In genomic region chr16:84704253-84704652, GRCh38 we compare ENCODE assay signal across 27 cellular contexts. TPM values are rescaled to one million over a fixed set of nuclear protein-coding genes. Genes with fewer than 3 reads are reported as not detected.
DNase-seq lines count a peak whose midpoint lies in the region; ATAC-seq and TF ChIP-seq lines count a peak whose summit lies in the region.
"Had no signal": no experiment of that assay in that cellular context is flagged by ENCODE, and none has a peak within 500 bp of the region (broad histone marks: within the 10 kb centered on the region; RNA-seq: fewer than 3 reads in every experiment).

No MANE protein-coding gene starts in this region.

- intact Hi-C loops in Right ventricle myocardium superior (cut with DNase I), result no loop called here
- intact Hi-C loops in left cardiac atrium (cut with DNase I), result no loop called here
- intact Hi-C loops in right lobe of liver (cut with DNase I), result no loop called here
- intact Hi-C loops in body of pancreas (cut with DNase I), result no loop called here

- H3K4me3 Mint-ChIP-seq in WTC11, result no peak overlapping the region
- H3K4me3 Mint-ChIP-seq: T-helper 17 cell had no signal

- CTCF ChIA-PET in WTC11 (lab: Charles Lee), result interaction anchor here (1.1 to 1.2 kb wide), 2 partner anchors 21 to 34 kb away, joined by 4 to 7 read pairs; no protein-coding TSS in a partner anchor

- no peak for DNase-seq in Right ventricle myocardium superior
- DNase-seq in left cardiac atrium, result no peak
- DNase-seq in WTC11 (ENCODE audit: low spot score), result no peak
- DNase-seq in right lobe of liver, result no peak
- DNase-seq in body of pancreas, result no peak
- DNase-seq in putamen (ENCODE audit: low spot score), result no peak
- DNase-seq: activated CD4-positive, alpha-beta T cell treated with anti-CD3 and anti-CD28 coated beads for 4 hours; activated naive CD4-positive, alpha-beta T cell treated with Interleukin-2 at 50 U/mL for 16 hours; activated T-cell treated with anti-CD3 and anti-CD28 coated beads, Interleukin-2, amount 50 U/mL, for 1 hour; caudate nucleus; foreskin fibroblast; GDM1; HCEC 1CT; head of caudate nucleus; KBM-7; NCI-H1417 treated with DMSO at 0.1 percent for 48 hours; NCI-H446; OCI-M1; stimulated activated naive CD8-positive, alpha-beta T cell treated with anti-CD3 and anti-CD28 coated beads, Interleukin-15, Interleukin-2, amounts not matched to agents 100 U/mL and 50 U/mL, for 24 hours; T-helper 17 cell; testis had no signal

- H3K4me1 ChIP-seq in right lobe of liver, result peaks cover 0 to 30% (median 4%) of the 10 kb centered on the region in 4 donors
- peaks cover 24% of the 10 kb centered on the region for H3K4me1 ChIP-seq in body of pancreas

- H3K4me3 ChIP-seq in right lobe of liver (no peak overlapping the region), body of pancreas (no peak overlapping the region)
- H3K4me3 ChIP-seq: A549, sigmoid colon, SK-N-MC, testis, vagina had no signal

- H3K27me3 ChIP-seq in right lobe of liver (no peaks in the 10 kb centered on the region), body of pancreas (no peaks in the 10 kb centered on the region)
- H3K27me3 ChIP-seq: sigmoid colon, testis, vagina had no signal

- no peak for TF ChIP-seq CTCF in WTC11 (IDR thresholded peaks at IDR 0.05)
- TF ChIP-seq CTCF in right lobe of liver (IDR thresholded peaks at IDR 0.05), result no peak
- TF ChIP-seq CTCF in body of pancreas (IDR thresholded peaks at IDR 0.05), result no peak

- peak overlapping the region; percentile 88 for H3K27ac Mint-ChIP-seq in WTC11
- H3K27ac Mint-ChIP-seq: T-helper 17 cell had no signal

- ATAC-seq in Right ventricle myocardium superior (ENCODE audit: poor library complexity) (peak; percentile 37), left cardiac atrium (no peak), WTC11 (no peak), right lobe of liver (peak; percentile 16 to 45 (median 20)), body of pancreas (no peak), GM18868 (IDR thresholded peaks at IDR 0.05; ENCODE audit: unreplicated experiment) (no peak), GM21723 (IDR thresholded peaks at IDR 0.05; ENCODE audit: unreplicated experiment) (no peak)
- ATAC-seq: A549; stimulated activated naive CD8-positive, alpha-beta T cell treated with anti-CD3 and anti-CD28 coated beads, Interleukin-15, Interleukin-2, amounts not matched to agents 100 U/mL and 50 U/mL, for 24 hours; T-helper 17 cell had no signal

- H3K9me3 ChIP-seq in right lobe of liver, result no peaks in the 10 kb centered on the region
- no peaks in the 10 kb centered on the region for H3K9me3 ChIP-seq in body of pancreas
- H3K9me3 ChIP-seq: A549, sigmoid colon, testis, vagina had no signal

- H3K27me3 Mint-ChIP-seq in WTC11 (ENCODE audit: low read depth), result no peaks in the 10 kb centered on the region
- H3K27me3 Mint-ChIP-seq: T-helper 17 cell had no signal

- H3K36me3 Mint-ChIP-seq in WTC11, result no peaks in the 10 kb centered on the region

- WGBS in right lobe of liver (ENCODE audit: insufficient coverage, low coverage, low lambda C conversion rate, missing lambda C conversion rate), result 25% methylated on average over 2 of the region's 2 CpGs
- 39 to 41% methylated on average over 2 of the region's 2 CpGs for whole genome bisulfite sequencing in body of pancreas, 2 donors

- no peak overlapping the region for H3K27ac ChIP-seq in right lobe of liver
- H3K27ac ChIP-seq in body of pancreas, result no peak overlapping the region
- H3K27ac ChIP-seq: A549, sigmoid colon, SK-N-MC, testis, vagina had no signal

- H3K36me3 ChIP-seq in right lobe of liver (no peaks in the 10 kb centered on the region), body of pancreas (replicated peaks in 1 of 2; ENCODE audit: insufficient read depth in 1 of 2, low read depth in 2 of 2) (no peaks in the 10 kb centered on the region)
- H3K36me3 ChIP-seq: sigmoid colon, vagina had no signal

- H3K4me1 Mint-ChIP-seq in WTC11, result peaks cover 62% of the 10 kb centered on the region

- no peaks in the 10 kb centered on the region for H3K9me3 Mint-ChIP-seq in WTC11

- TF ChIP-seq POLR2A in right lobe of liver (IDR thresholded peaks at IDR 0.05) (no peak), body of pancreas (IDR thresholded peaks at IDR 0.05) (no peak)

- POLR2A ChIA-PET in WTC11 (lab: Charles Lee), result no interaction called here

TF ChIP-seq in WTC11, 78 proteins besides CTCF, POLR2A, EP300 and RAD21 (continues in another document):
- no peak for TF ChIP-seq PRDM15 (CRISPR knock-in tag; IDR thresholded peaks at IDR 0.05)
- TF ChIP-seq ERG (CRISPR knock-in tag; IDR thresholded peaks at IDR 0.05), result no peak
- TF ChIP-seq, protein P1, sequence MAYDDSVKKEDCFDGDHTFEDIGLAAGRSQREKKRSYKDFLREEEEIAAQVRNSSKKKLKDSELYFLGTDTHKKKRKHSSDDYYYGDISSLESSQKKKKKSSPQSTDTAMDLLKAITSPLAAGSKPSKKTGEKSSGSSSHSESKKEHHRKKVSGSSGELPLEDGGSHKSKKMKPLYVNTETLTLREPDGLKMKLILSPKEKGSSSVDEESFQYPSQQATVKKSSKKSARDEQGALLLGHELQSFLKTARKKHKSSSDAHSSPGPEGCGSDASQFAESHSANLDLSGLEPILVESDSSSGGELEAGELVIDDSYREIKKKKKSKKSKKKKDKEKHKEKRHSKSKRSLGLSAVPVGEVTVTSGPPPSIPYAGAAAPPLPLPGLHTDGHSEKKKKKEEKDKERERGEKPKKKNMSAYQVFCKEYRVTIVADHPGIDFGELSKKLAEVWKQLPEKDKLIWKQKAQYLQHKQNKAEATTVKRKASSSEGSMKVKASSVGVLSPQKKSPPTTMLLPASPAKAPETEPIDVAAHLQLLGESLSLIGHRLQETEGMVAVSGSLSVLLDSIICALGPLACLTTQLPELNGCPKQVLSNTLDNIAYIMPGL (CRISPR knock-in tag; IDR thresholded peaks at IDR 0.05), result no peak
- TF ChIP-seq NR1H2 (CRISPR knock-in tag; IDR thresholded peaks at IDR 0.05), result no peak
- TF ChIP-seq FOXP1 (CRISPR knock-in tag; IDR thresholded peaks at IDR 0.05; ENCODE audit: borderline replicate concordance), result no peak
- TF ChIP-seq SMAD3 (CRISPR knock-in tag; IDR thresholded peaks at IDR 0.05; ENCODE audit: borderline replicate concordance), result no peak

RNA-seq across cellular contexts. Expression of gene USP10, which starts 4.5 kb away (rescaled TPM):
- 70.6 TPM for total RNA-seq in Right ventricle myocardium superior
- total RNA-seq in left cardiac atrium, result 10 to 100 TPM; 66.7 to 70.7 TPM
- 138 to 152 TPM (median 139 TPM) in 3 replicates for total RNA-seq in WTC11 (2021)
- 10 to 100 TPM; 41.5 to 53.2 (median 44.6) TPM for total RNA-seq in right lobe of liver
- 10 to 100 TPM; 24.6 to 32.3 TPM for total RNA-seq in body of pancreas

RNA-seq across cellular contexts. Expression of gene KLHL36, which starts 55.9 kb away (rescaled TPM):
- total RNA-seq in Right ventricle myocardium superior, result 66.1 TPM
- total RNA-seq in left cardiac atrium, result 10 to 100 TPM; 35.8 to 47.0 TPM
- total RNA-seq in WTC11 (2021), result 55.7 to 56.1 TPM (median 55.8 TPM) in 3 replicates
- 10 to 100 TPM; 20.1 to 31.3 (median 21.9) TPM for total RNA-seq in right lobe of liver
- total RNA-seq in body of pancreas, result 10 to 100 TPM; 39.7 to 50.8 TPM

Comparison
In these comparisons a context has a peak if more than half of its experiments do, and no peak if none do; other contexts are left out.
1. ATAC-seq: peak in Right ventricle myocardium superior (single experiment) and right lobe of liver (4 of 4); none in left cardiac atrium (0 of 2), WTC11 (single experiment), body of pancreas (single experiment), GM18868 (single experiment) and GM21723 (single experiment).